ENCODE assay signal across 8 cellular contexts in genomic region chr3:187802928-187803259, GRCh38. TPM values are rescaled to one million over a fixed set of nuclear protein-coding genes. Genes with fewer than 3 reads are reported as not detected.
A peak's percentile ranks its signal among the peaks of the same experiment; 100 is the strongest.
DNase-seq lines count a peak whose midpoint lies in the region; ATAC-seq and TF ChIP-seq lines count a peak whose summit lies in the region.

No MANE protein-coding gene starts in this region.

- H3K4me1 Mint-ChIP-seq in CD4-positive, alpha-beta memory T cell, result peaks cover 40 to 80% (median 52%) of the 10 kb centered on the region in 4 donors
- H3K4me1 Mint-ChIP-seq in osteocyte (ENCODE audit: unreplicated experiment) (peaks cover 6% of the 10 kb centered on the region), H9 (peaks cover 15% of the 10 kb centered on the region in 2 experiments)

- H2BK20ac ChIP-seq in H9 (ENCODE audit: low read depth, low read length, poor library complexity, severe bottlenecking), result no peak overlapping the region

- H4K20me1 ChIP-seq in H9 (ENCODE audit: control insufficient read depth, insufficient read depth, insufficient read length), result no peaks in the 10 kb centered on the region

- H3K79me1 ChIP-seq in H9 (ENCODE audit: insufficient read depth, low read depth, low read length, poor library complexity, severe bottlenecking), result no peaks in the 10 kb centered on the region

- H2AK5ac ChIP-seq in H9 (ENCODE audit: insufficient read length, low read length), result no peak overlapping the region

- no peak overlapping the region for H3K4me2 ChIP-seq in H9 (ENCODE audit: insufficient read depth, insufficient read length, low read length)

- H3K23me2 ChIP-seq in H9 (ENCODE audit: insufficient read length, low read depth, low read length, poor library complexity, severe bottlenecking), result no peaks in the 10 kb centered on the region

- H3K23ac ChIP-seq in H9 (ENCODE audit: insufficient read length, low read depth, low read length), result no peak overlapping the region

- TF ChIP-seq CTCF in osteocyte (IDR thresholded peaks at IDR 0.05) (no peak), ovary (IDR thresholded peaks at IDR 0.05) (no peak), H9 (conservative IDR thresholded peaks at IDR 0.05) (no peak)

- no peak overlapping the region for H2BK15ac ChIP-seq in H9 (ENCODE audit: low read depth, low read length)

- TF ChIP-seq POLR2A in ovary (IDR thresholded peaks at IDR 0.05), result no peak

- no peaks in the 10 kb centered on the region for H3K9me3 ChIP-seq in CD4-positive, alpha-beta memory T cell (ENCODE audit: control insufficient read depth in 1 of 2, low read length in 2 of 2)
- no peaks in the 10 kb centered on the region for H3K9me3 ChIP-seq in ovary
- H3K9me3 ChIP-seq in H9 (ENCODE audit: control insufficient read depth, low read depth, low read length), result no peaks in the 10 kb centered on the region

- H4K5ac ChIP-seq in H9 (ENCODE audit: insufficient read length, low read depth, low read length), result no peak overlapping the region

- H2BK120ac ChIP-seq in H9 (ENCODE audit: low read depth, low read length, poor library complexity, severe bottlenecking), result no peak overlapping the region

- ATAC-seq in GM21360 (IDR thresholded peaks at IDR 0.05; ENCODE audit: unreplicated experiment) (peak; percentile 83), HG03442 (IDR thresholded peaks at IDR 0.05; ENCODE audit: unreplicated experiment) (peak; percentile 91)
- ATAC-seq in activated naive CD4-positive, alpha-beta T cell treated with anti-CD3 and anti-CD28 coated beads, Interleukin-2, amount 50 U/mL, for 72 hours, result peak; percentile 64 to 76

- no peaks in the 10 kb centered on the region for H3K27me3 ChIP-seq in CD4-positive, alpha-beta memory T cell (ENCODE audit: insufficient read depth, low read length)
- H3K27me3 ChIP-seq in ovary, result no peaks in the 10 kb centered on the region
- no peaks in the 10 kb centered on the region for H3K27me3 ChIP-seq in H9 (ENCODE audit: insufficient read depth, low read length)

- H2AFZ ChIP-seq in H9 (ENCODE audit: low read length), result no peak overlapping the region

- no peaks in the 10 kb centered on the region for H3K36me3 ChIP-seq in CD4-positive, alpha-beta memory T cell (ENCODE audit: insufficient read depth, low read length)
- no peaks in the 10 kb centered on the region for H3K36me3 ChIP-seq in ovary

- CTCF ChIA-PET in CD4-positive, alpha-beta memory T cell (lab: Charles Lee; ENCODE audit: partially characterized antibody), result interaction anchor here (0.7 kb wide), 1 partner anchor 34 kb away, joined by 4 read pairs; no protein-coding TSS in a partner anchor

- no peaks in the 10 kb centered on the region for H3K36me3 Mint-ChIP-seq in CD4-positive, alpha-beta memory T cell
- H3K36me3 Mint-ChIP-seq in activated naive CD4-positive, alpha-beta T cell treated with anti-CD3 and anti-CD28 coated beads, Interleukin-2, amount 50 U/mL, for 72 hours, result peaks cover 7 to 35% of the 10 kb centered on the region in 2 donors
- H3K36me3 Mint-ChIP-seq in osteocyte (ENCODE audit: unreplicated experiment) (no peaks in the 10 kb centered on the region), H9 (ENCODE audit: insufficient read depth in 1 of 3, low read depth in 3 of 3) (no peaks in the 10 kb centered on the region)

- POLR2A ChIA-PET in CD4-positive, alpha-beta memory T cell (lab: Charles Lee; ENCODE audit: partially characterized antibody), result interaction anchor here (0.9 to 1.2 kb wide), 2 partner anchors 26 to 63 kb away, joined by 3 to 4 read pairs; no protein-coding TSS in a partner anchor

- H3K27ac Mint-ChIP-seq in CD4-positive, alpha-beta memory T cell, result peak overlapping the region in 6 of 7 donors; percentile 39 to 95 (median 90)
- peak overlapping the region; percentile 72 to 95 for H3K27ac Mint-ChIP-seq in activated naive CD4-positive, alpha-beta T cell treated with anti-CD3 and anti-CD28 coated beads, Interleukin-2, amount 50 U/mL, for 72 hours
- H3K27ac Mint-ChIP-seq in osteocyte (ENCODE audit: unreplicated experiment) (no peak overlapping the region), H9 (no peak overlapping the region)

- no peak overlapping the region for H4K8ac ChIP-seq in H9 (replicated peaks; ENCODE audit: insufficient read length, low read depth, low read length)

- no peak overlapping the region for H3K56ac ChIP-seq in H9 (ENCODE audit: insufficient read length, low read depth, low read length)

- no peak overlapping the region for H3K14ac ChIP-seq in H9 (ENCODE audit: insufficient read depth, low read length)

- no peaks in the 10 kb centered on the region for H3K79me2 ChIP-seq in H9 (ENCODE audit: insufficient read depth, low read length)

- DNase-seq in CD4-positive, alpha-beta memory T cell, result peak; percentile 38 to 63 (median 48)
- DNase-seq in activated naive CD4-positive, alpha-beta T cell treated with anti-CD3 and anti-CD28 coated beads, Interleukin-2, amount 50 U/mL, for 72 hours (ENCODE audit: low spot score in 2 of 2), result peak; percentile 67
- no peak for DNase-seq in foreskin melanocyte
- DNase-seq in osteocyte (ENCODE audit: extremely low spot score, unreplicated experiment), result no peak
- no peak for DNase-seq in ovary
- DNase-seq in H9, result no peak

- no peak for TF ChIP-seq EP300 in ovary (IDR thresholded peaks at IDR 0.05)

- H3T11ph ChIP-seq in H9 (ENCODE audit: low read length), result no peak overlapping the region

- WGBS in ovary, 3 donors, result 89 to 94% (median 91%) methylated on average over 9 of the region's 9 CpGs
- WGBS in H9 (ENCODE audit: extremely low coverage, insufficient read length, low lambda C conversion rate), result no CpG with 5 or more reads among the region's 9 CpGs

- no peak overlapping the region for H3K27ac ChIP-seq in CD4-positive, alpha-beta memory T cell (ENCODE audit: low read depth, low read length)
- no peak overlapping the region for H3K27ac ChIP-seq in ovary
- no peak overlapping the region for H3K27ac ChIP-seq in H9 (ENCODE audit: insufficient read length, low read depth, low read length)

- peak overlapping the region; percentile 80 to 89 (median 88) for H3K4me3 Mint-ChIP-seq in CD4-positive, alpha-beta memory T cell
- H3K4me3 Mint-ChIP-seq in osteocyte (ENCODE audit: unreplicated experiment) (no peak overlapping the region), H9 (no peak overlapping the region)

- H3K4ac ChIP-seq in H9 (ENCODE audit: low read depth, low read length), result no peak overlapping the region

- peak overlapping the region; percentile 0 to 9 for H3K4me3 ChIP-seq in CD4-positive, alpha-beta memory T cell (ENCODE audit: low read length in 2 of 2)
- H3K4me3 ChIP-seq in ovary, result no peak overlapping the region

- no peak overlapping the region for H3K18ac ChIP-seq in H9 (ENCODE audit: insufficient read length, low read depth, low read length)

- peaks cover 49% of the 10 kb centered on the region for H3K4me1 ChIP-seq in CD4-positive, alpha-beta memory T cell (ENCODE audit: insufficient read depth, low read length)
- H3K4me1 ChIP-seq in ovary (ENCODE audit: insufficient read depth) (no peaks in the 10 kb centered on the region), H9 (ENCODE audit: insufficient read depth, low read length) (peaks cover 4% of the 10 kb centered on the region; the same call in 1 of the 2 replicates)

- H2BK5ac ChIP-seq in H9 (ENCODE audit: insufficient read length, low read length), result no peak overlapping the region

- H4K91ac ChIP-seq in H9 (ENCODE audit: insufficient read length, low read depth, low read length), result no peak overlapping the region

- H3K27me3 Mint-ChIP-seq in CD4-positive, alpha-beta memory T cell, result no peaks in the 10 kb centered on the region
- H3K27me3 Mint-ChIP-seq in osteocyte (ENCODE audit: unreplicated experiment) (no peaks in the 10 kb centered on the region), H9 (ENCODE audit: low read depth) (peaks cover 9% of the 10 kb centered on the region)

- H3K9ac ChIP-seq in H9 (ENCODE audit: extremely low read depth, insufficient read length, low read length), result no peak overlapping the region

- H3K9me3 Mint-ChIP-seq in CD4-positive, alpha-beta memory T cell, result peaks cover 0 to 4% (median 0%) of the 10 kb centered on the region in 8 donors
- peaks cover 13 to 16% of the 10 kb centered on the region in 2 donors for H3K9me3 Mint-ChIP-seq in activated naive CD4-positive, alpha-beta T cell treated with anti-CD3 and anti-CD28 coated beads, Interleukin-2, amount 50 U/mL, for 72 hours
- H3K9me3 Mint-ChIP-seq in osteocyte (ENCODE audit: unreplicated experiment), result no peaks in the 10 kb centered on the region
- no peaks in the 10 kb centered on the region; a peak in 1 of 5 replicates for H3K9me3 Mint-ChIP-seq in H9

- no peak overlapping the region for H2BK12ac ChIP-seq in H9 (ENCODE audit: insufficient read length, low read depth, low read length)

- intact Hi-C loops in CD4-positive, alpha-beta memory T cell (cut with micrococcal nuclease), result loop anchor here (2.0 kb wide), 1 partner anchor 58 kb away; the partner anchor contains the start of gene BCL6
- intact Hi-C loops in ovary (cut with DNase I), result no loop called here

RNA-seq across cellular contexts. Expression of gene BCL6, which starts 57.6 kb away (rescaled TPM):
- total RNA-seq in CD4-positive, alpha-beta memory T cell, result 10 to 100 TPM; 31.4 to 34.8 TPM
- 1 to 10 TPM; 1.1 to 1.8 TPM for polyA plus RNA-seq in CD4-positive, alpha-beta memory T cell
- total RNA-seq in activated naive CD4-positive, alpha-beta T cell treated with anti-CD3 and anti-CD28 coated beads, Interleukin-2, amount 50 U/mL, for 72 hours, result 100 to 1,000 TPM; 103 to 114 TPM
- total RNA-seq in osteocyte (69.3 and 84.8 TPM in 2 replicates), ovary (10 to 100 TPM; 51.6 to 91.1 (median 60.2) TPM), H9 (2021) (3.4 and 4.1 TPM in 2 replicates)
- polyA plus RNA-seq in ovary, result 10 to 100 TPM; 46.3 to 46.8 TPM

Comparison
In these comparisons a context has a peak if more than half of its experiments do, and no peak if none do; other contexts are left out.
1. DNase-seq: peak in CD4-positive, alpha-beta memory T cell (5 of 5) and activated naive CD4-positive, alpha-beta T cell treated with anti-CD3 and anti-CD28 coated beads, Interleukin-2, amount 50 U/mL, for 72 hours (2 of 2); none in foreskin melanocyte (single experiment), osteocyte (single experiment), ovary (0 of 5) and H9 (single experiment).
2. H3K27ac Mint-ChIP-seq: peak in CD4-positive, alpha-beta memory T cell (6 of 7) and activated naive CD4-positive, alpha-beta T cell treated with anti-CD3 and anti-CD28 coated beads, Interleukin-2, amount 50 U/mL, for 72 hours (2 of 2); none in osteocyte (single experiment) and H9 (0 of 3).
3. H3K4me3 Mint-ChIP-seq: peak in CD4-positive, alpha-beta memory T cell (8 of 8); none in osteocyte (single experiment) and H9 (0 of 2).
4. Peak in every context shown above with its lines, with median percentiles within 50 percentile points of each other: ATAC-seq.